In the genomic region with DNA sequence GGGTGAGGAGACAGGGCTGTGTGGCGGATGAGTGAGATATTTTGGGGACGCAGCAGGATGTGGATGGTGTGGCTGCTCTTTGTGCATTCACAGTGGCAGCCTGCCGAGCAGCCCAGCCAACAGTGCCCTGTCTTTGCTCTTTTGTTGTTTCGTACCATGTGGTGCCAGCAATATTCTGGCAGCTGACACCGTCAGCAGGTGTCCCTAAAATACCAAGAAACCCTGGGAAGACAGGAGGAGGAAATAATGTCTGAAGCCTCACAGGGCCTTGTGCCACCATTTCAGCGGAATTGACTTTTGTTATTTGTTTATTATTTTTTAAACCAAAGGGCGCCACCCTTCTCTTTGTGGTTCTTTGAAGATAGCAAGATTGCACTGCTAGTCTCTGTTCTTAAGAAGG, we compare ENCODE assay signal across 14 cellular contexts.
DNase-seq lines count a peak whose midpoint lies in the region; ATAC-seq and TF ChIP-seq lines count a peak whose summit lies in the region.
"Had no signal": no experiment of that assay in that cellular context is flagged by ENCODE, and none has a peak within 500 bp of the region (broad histone marks: within the 10 kb centered on the region; RNA-seq: fewer than 3 reads in every experiment).

No MANE protein-coding gene starts in this region.

- no peaks in the 10 kb centered on the region for H3K36me3 ChIP-seq in breast epithelium
- H3K36me3 ChIP-seq in mucosa of descending colon (ENCODE audit: low read depth), result no peaks in the 10 kb centered on the region
- H3K36me3 ChIP-seq in mesenchymal stem cell (ENCODE audit: control insufficient read depth in 1 of 2, insufficient read depth in 2 of 2, low read depth in 1 of 2, low read length in 2 of 2), result no peaks in the 10 kb centered on the region

- H3K9ac ChIP-seq in mesenchymal stem cell (ENCODE audit: low read length), result no peak overlapping the region

- no peak overlapping the region for H3K14ac ChIP-seq in mesenchymal stem cell (ENCODE audit: low read length in 2 of 2)

- DNase-seq in breast epithelium (ENCODE audit: low spot score in 2 of 2), result peak; percentile 54 to 87
- no peak for DNase-seq in MCF 10A (ENCODE audit: unreplicated experiment)
- DNase-seq in choroid plexus epithelial cell (ENCODE audit: low read depth), result peak; percentile 41
- DNase-seq in mucosa of descending colon, result peak in 2 of 3 donors; percentile 52 to 53
- DNase-seq in mesenchymal stem cell, result no peak
- no peak for DNase-seq in OCI-M2 (lab: John Stamatoyannopoulos, UW; ENCODE audit: unreplicated experiment)
- DNase-seq in CD1c-positive myeloid dendritic cell (ENCODE audit: extremely low spot score), result no peak
- DNase-seq: ACHN; activated CD4-positive, alpha-beta memory T cell treated with anti-CD3 and anti-CD28 coated beads, Interleukin-2, amount 10 ng/mL, durations not matched to agents 7 days and 5 days; EL; NCI-H1417; stimulated activated naive CD8-positive, alpha-beta T cell treated with anti-CD3 and anti-CD28 coated beads, Interleukin-15, amount 100 ng/mL, for 72 hours; T-helper 1 cell had no signal

- H3K4ac ChIP-seq in mesenchymal stem cell (ENCODE audit: low read depth in 1 of 2, low read length in 2 of 2), result no peak overlapping the region

- no peak overlapping the region for H2AFZ ChIP-seq in mesenchymal stem cell (ENCODE audit: low read depth, low read length)

- H3K79me1 ChIP-seq in mesenchymal stem cell (replicated peaks; ENCODE audit: low read length, poor library complexity, severe bottlenecking), result no peaks in the 10 kb centered on the region

- BruUV-seq in MCF 10A (replicated peaks; lab: Mats Ljungman, UMichigan), result no TSS peak

- ATAC-seq in mucosa of descending colon, result peak; percentile 46
- ATAC-seq in HG02938 (IDR thresholded peaks at IDR 0.05; ENCODE audit: unreplicated experiment), result no peak
- ATAC-seq: stimulated activated naive CD8-positive, alpha-beta T cell treated with anti-CD3 and anti-CD28 coated beads, Interleukin-15, amount 100 ng/mL, for 72 hours had no signal

- H3K4me1 ChIP-seq in breast epithelium (no peaks in the 10 kb centered on the region), mucosa of descending colon (ENCODE audit: low read depth) (peaks cover 26% of the 10 kb centered on the region), mesenchymal stem cell (ENCODE audit: control insufficient read depth, insufficient read depth, low read depth, low read length) (no peaks in the 10 kb centered on the region)

- no peaks in the 10 kb centered on the region for H3K36me3 Mint-ChIP-seq in MCF 10A (ENCODE audit: insufficient read depth, unreplicated experiment)

- TF ChIP-seq CTCF in breast epithelium (IDR thresholded peaks at IDR 0.05), result no peak
- no peak for TF ChIP-seq CTCF in MCF 10A (IDR thresholded peaks at IDR 0.05; ENCODE audit: unreplicated experiment)
- no peak for TF ChIP-seq CTCF in choroid plexus epithelial cell (conservative IDR thresholded peaks at IDR 0.05; ENCODE audit: low read depth, low read length)
- TF ChIP-seq CTCF in mucosa of descending colon (IDR thresholded peaks at IDR 0.05), result no peak

- no peak for TF ChIP-seq POLR2A in breast epithelium (IDR thresholded peaks at IDR 0.05)

- CTCF ChIA-PET in MCF 10A (lab: Yijun Ruan, JAX), result interaction anchor here (0.7 to 1.3 kb wide), 4 partner anchors 10 to 254 kb away, joined by 3 to 5 read pairs (median 4); no protein-coding TSS in a partner anchor

- H3K4me2 ChIP-seq in mesenchymal stem cell (ENCODE audit: low read length, poor library complexity, severe bottlenecking), result no peak overlapping the region

- no peak overlapping the region for H2BK15ac ChIP-seq in mesenchymal stem cell (ENCODE audit: low read depth, poor library complexity, severe bottlenecking)

- no peak overlapping the region for H3K23ac ChIP-seq in mesenchymal stem cell (ENCODE audit: low read length in 2 of 2)

- POLR2A ChIA-PET in MCF 10A (lab: Yijun Ruan, JAX), result interaction anchor here (0.9 to 1.3 kb wide), 3 partner anchors 11 to 237 kb away, joined by 3 to 5 read pairs (median 4); no protein-coding TSS in a partner anchor

- peak overlapping the region; percentile 71 to 82 for H3K27ac ChIP-seq in breast epithelium
- H3K27ac ChIP-seq in mesenchymal stem cell (ENCODE audit: low read length, poor library complexity, severe bottlenecking), result no peak overlapping the region

- no peaks in the 10 kb centered on the region for H3K27me3 Mint-ChIP-seq in MCF 10A (ENCODE audit: insufficient read depth, unreplicated experiment)
- H3K27me3 Mint-ChIP-seq: activated CD4-positive, alpha-beta memory T cell treated with anti-CD3 and anti-CD28 coated beads, Interleukin-2, amount 10 ng/mL, durations not matched to agents 7 days and 5 days; stimulated activated naive CD8-positive, alpha-beta T cell treated with anti-CD3 and anti-CD28 coated beads, Interleukin-15, amount 100 ng/mL, for 72 hours had no signal

- H3K4me3 ChIP-seq in breast epithelium, result peak overlapping the region in 1 of 3 donors; percentile 25
- no peak overlapping the region for H3K4me3 ChIP-seq in choroid plexus epithelial cell (ENCODE audit: low read depth, low read length)
- no peak overlapping the region for H3K4me3 ChIP-seq in mucosa of descending colon
- H3K4me3 ChIP-seq in mesenchymal stem cell (ENCODE audit: insufficient read depth in 1 of 2, low read depth in 1 of 2, low read length in 2 of 2), result no peak overlapping the region

- 86% methylated on average over 7 of the region's 7 CpGs for WGBS in mesenchymal stem cell

- no peaks in the 10 kb centered on the region for H3K9me3 Mint-ChIP-seq in MCF 10A (ENCODE audit: unreplicated experiment)
- H3K9me3 Mint-ChIP-seq: activated CD4-positive, alpha-beta memory T cell treated with anti-CD3 and anti-CD28 coated beads, Interleukin-2, amount 10 ng/mL, durations not matched to agents 7 days and 5 days; stimulated activated naive CD8-positive, alpha-beta T cell treated with anti-CD3 and anti-CD28 coated beads, Interleukin-15, amount 100 ng/mL, for 72 hours had no signal

- no peak overlapping the region for H4K8ac ChIP-seq in mesenchymal stem cell (ENCODE audit: low read length)

- intact Hi-C loops in breast epithelium (cut with DNase I; ENCODE audit: low total_unique reads), result no loop called here
- intact Hi-C loops in MCF 10A (cut with micrococcal nuclease), result no loop called here
- intact Hi-C loops in mucosa of descending colon (cut with DNase I, micrococcal nuclease), result no loop called here

- no peak overlapping the region for H3K4me3 Mint-ChIP-seq in MCF 10A (ENCODE audit: unreplicated experiment)
- H3K4me3 Mint-ChIP-seq: activated CD4-positive, alpha-beta memory T cell treated with anti-CD3 and anti-CD28 coated beads, Interleukin-2, amount 10 ng/mL, durations not matched to agents 7 days and 5 days; stimulated activated naive CD8-positive, alpha-beta T cell treated with anti-CD3 and anti-CD28 coated beads, Interleukin-15, amount 100 ng/mL, for 72 hours had no signal

- H3K27ac Mint-ChIP-seq in MCF 10A (ENCODE audit: low read depth, unreplicated experiment), result no peak overlapping the region
- H3K27ac Mint-ChIP-seq: activated CD4-positive, alpha-beta memory T cell treated with anti-CD3 and anti-CD28 coated beads, Interleukin-2, amount 10 ng/mL, durations not matched to agents 7 days and 5 days; stimulated activated naive CD8-positive, alpha-beta T cell treated with anti-CD3 and anti-CD28 coated beads, Interleukin-15, amount 100 ng/mL, for 72 hours had no signal

- H2AK5ac ChIP-seq in mesenchymal stem cell (ENCODE audit: low read length, severe bottlenecking), result no peak overlapping the region

- H2BK120ac ChIP-seq in mesenchymal stem cell (ENCODE audit: low read depth, low read length), result no peak overlapping the region

- H3K4me1 Mint-ChIP-seq in MCF 10A (ENCODE audit: insufficient read depth, unreplicated experiment), result peaks cover 5% of the 10 kb centered on the region
- H3K4me1 Mint-ChIP-seq: stimulated activated naive CD8-positive, alpha-beta T cell treated with anti-CD3 and anti-CD28 coated beads, Interleukin-15, amount 100 ng/mL, for 72 hours had no signal

- H2BK5ac ChIP-seq in mesenchymal stem cell (ENCODE audit: low read depth, low read length, poor library complexity, severe bottlenecking), result no peak overlapping the region

- H3K27me3 ChIP-seq in breast epithelium (no peaks in the 10 kb centered on the region), mesenchymal stem cell (ENCODE audit: control insufficient read depth in 1 of 2, insufficient read depth in 1 of 2, low read length in 2 of 2) (no peaks in the 10 kb centered on the region)

- peak overlapping the region in 1 of 2 experiments; percentile 52 for H3K18ac ChIP-seq in mesenchymal stem cell (ENCODE audit: low read depth in 1 of 2, low read length in 2 of 2)

- no peak overlapping the region for H4K91ac ChIP-seq in mesenchymal stem cell (ENCODE audit: low read length)

- no peaks in the 10 kb centered on the region for H3K9me3 ChIP-seq in breast epithelium
- H3K9me3 ChIP-seq in mucosa of descending colon, result no peaks in the 10 kb centered on the region
- H3K9me3 ChIP-seq in mesenchymal stem cell (ENCODE audit: control insufficient read depth, low read length), result no peaks in the 10 kb centered on the region

- H2BK12ac ChIP-seq in mesenchymal stem cell (ENCODE audit: low read length in 2 of 2), result peak overlapping the region in 1 of 2 experiments; percentile 21

Comparison
In these comparisons a context has a peak if more than half of its experiments do, and no peak if none do; other contexts are left out.
1. DNase-seq: peak in breast epithelium (2 of 2), choroid plexus epithelial cell (single experiment) and mucosa of descending colon (2 of 3); none in MCF 10A (single experiment), mesenchymal stem cell (single experiment), OCI-M2 (single experiment) and CD1c-positive myeloid dendritic cell (single experiment).